Comparison of ENCODE assay signal across 8 cellular contexts in the genomic region with DNA sequence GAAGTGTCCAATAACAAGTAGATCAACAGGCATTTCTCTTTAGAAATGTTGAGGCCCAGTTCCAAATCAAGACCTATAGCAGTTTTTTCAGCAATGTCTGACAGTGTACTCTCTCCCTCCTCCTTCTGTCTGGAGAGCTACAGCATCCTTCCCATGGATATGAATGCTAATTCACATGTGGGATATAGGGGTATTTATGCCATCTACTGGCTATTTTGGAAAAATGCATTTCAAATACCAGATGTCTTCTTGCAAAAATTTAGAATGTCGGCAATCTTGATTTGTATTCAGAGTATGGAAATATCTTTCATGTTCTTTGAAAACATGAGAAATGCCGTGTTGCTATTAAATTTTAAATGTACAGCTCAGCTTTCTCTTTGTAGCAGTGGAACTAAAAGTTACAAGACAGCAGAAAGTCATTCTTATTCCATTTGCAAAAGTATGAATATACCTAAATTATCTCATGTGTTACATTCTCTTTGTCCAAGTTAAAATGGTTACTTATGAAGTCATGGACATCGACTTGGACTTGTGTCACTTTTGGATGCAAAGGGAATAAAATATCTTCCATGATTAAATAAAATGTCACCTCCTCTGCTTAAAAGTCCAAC.
A peak's percentile ranks its signal among the peaks of the same experiment; 100 is the strongest.
DNase-seq lines count a peak whose midpoint lies in the region; ATAC-seq and TF ChIP-seq lines count a peak whose summit lies in the region.

No MANE protein-coding gene starts in this region.

- TF ChIP-seq CTCF in MM.1S (IDR thresholded peaks at IDR 0.05; ENCODE audit: low read length) = peak; percentile 54
- peak in 4 of 6 experiments; percentile 18 to 42 (median 36) for TF ChIP-seq CTCF in upper lobe of left lung (IDR thresholded peaks at IDR 0.05)

- no peaks in the 10 kb centered on the region for H3K79me2 ChIP-seq in MM.1S (ENCODE audit: low read length)

- H2AFZ ChIP-seq in MM.1S (ENCODE audit: low read length) = no peak overlapping the region

- no peak for TF ChIP-seq EP300 in upper lobe of left lung (IDR thresholded peaks at IDR 0.05)

- H3K9ac ChIP-seq in MM.1S (ENCODE audit: low read length) = no peak overlapping the region

- no peak for TF ChIP-seq POLR2A in upper lobe of left lung (IDR thresholded peaks at IDR 0.05)

- peak in 1 of 2 donors; percentile 64 for ATAC-seq in upper lobe of left lung (ENCODE audit: low FRiP score in 2 of 2)

- no peaks in the 10 kb centered on the region for H4K20me1 ChIP-seq in MM.1S (ENCODE audit: insufficient read depth, low read length)

- H3K4me3 ChIP-seq in MM.1S (ENCODE audit: low read length) (no peak overlapping the region), upper lobe of left lung (no peak overlapping the region)

- no peaks in the 10 kb centered on the region for H3K9me2 ChIP-seq in MM.1S (replicated peaks; ENCODE audit: insufficient read depth, low read length)

- peak; percentile 54 for DNase-seq in D341Med (ENCODE audit: low spot score)
- DNase-seq in MM.1S = peak; percentile 36
- peak; percentile 68 to 73 for DNase-seq in SHP77 (lab: John Stamatoyannopoulos, UW)
- peak; percentile 29 for DNase-seq in foreskin melanocyte
- no peak for DNase-seq in upper lobe of left lung
- no peak for DNase-seq in activated CD4-positive, alpha-beta T cell treated with anti-CD3 and anti-CD28 coated beads, Interleukin-2, amount 50 U/mL, for 1 hour
- DNase-seq in ecto neural progenitor cell (ENCODE audit: low spot score) = no peak
- no peak for DNase-seq in GM19238 (ENCODE audit: insufficient read length, low spot score)

- H3K27ac ChIP-seq in MM.1S (ENCODE audit: low read length) = no peak overlapping the region
- no peak overlapping the region for H3K27ac ChIP-seq in upper lobe of left lung

- H3K36me3 ChIP-seq in MM.1S (replicated peaks; ENCODE audit: insufficient read depth, low read length) (no peaks in the 10 kb centered on the region), upper lobe of left lung (no peaks in the 10 kb centered on the region)

- no peaks in the 10 kb centered on the region for H3F3A ChIP-seq in MM.1S (ENCODE audit: insufficient read depth, low read length)

- WGBS in upper lobe of left lung, 2 donors = 46 to 49% methylated on average over 3 of the region's 3 CpGs

- H3K4me1 ChIP-seq in MM.1S (ENCODE audit: low read length) (no peaks in the 10 kb centered on the region), upper lobe of left lung (no peaks in the 10 kb centered on the region)

- H3K27me3 ChIP-seq in MM.1S (replicated peaks; ENCODE audit: insufficient read depth, low read length) (no peaks in the 10 kb centered on the region), upper lobe of left lung (no peaks in the 10 kb centered on the region)

- H3K9me3 ChIP-seq in MM.1S (replicated peaks; ENCODE audit: insufficient read depth, low read length) (no peaks in the 10 kb centered on the region), upper lobe of left lung (no peaks in the 10 kb centered on the region)

- H3K4me2 ChIP-seq in MM.1S (ENCODE audit: low read depth, low read length) = no peak overlapping the region

Comparison
In these comparisons a context has a peak if more than half of its experiments do, and no peak if none do; other contexts are left out.
1. DNase-seq: peak in D341Med (single experiment), MM.1S (single experiment), SHP77 (2 of 2) and foreskin melanocyte (single experiment); none in upper lobe of left lung (0 of 2), activated CD4-positive, alpha-beta T cell treated with anti-CD3 and anti-CD28 coated beads, Interleukin-2, amount 50 U/mL, for 1 hour (single experiment), ecto neural progenitor cell (single experiment) and GM19238 (single experiment).